In the genomic region with DNA sequence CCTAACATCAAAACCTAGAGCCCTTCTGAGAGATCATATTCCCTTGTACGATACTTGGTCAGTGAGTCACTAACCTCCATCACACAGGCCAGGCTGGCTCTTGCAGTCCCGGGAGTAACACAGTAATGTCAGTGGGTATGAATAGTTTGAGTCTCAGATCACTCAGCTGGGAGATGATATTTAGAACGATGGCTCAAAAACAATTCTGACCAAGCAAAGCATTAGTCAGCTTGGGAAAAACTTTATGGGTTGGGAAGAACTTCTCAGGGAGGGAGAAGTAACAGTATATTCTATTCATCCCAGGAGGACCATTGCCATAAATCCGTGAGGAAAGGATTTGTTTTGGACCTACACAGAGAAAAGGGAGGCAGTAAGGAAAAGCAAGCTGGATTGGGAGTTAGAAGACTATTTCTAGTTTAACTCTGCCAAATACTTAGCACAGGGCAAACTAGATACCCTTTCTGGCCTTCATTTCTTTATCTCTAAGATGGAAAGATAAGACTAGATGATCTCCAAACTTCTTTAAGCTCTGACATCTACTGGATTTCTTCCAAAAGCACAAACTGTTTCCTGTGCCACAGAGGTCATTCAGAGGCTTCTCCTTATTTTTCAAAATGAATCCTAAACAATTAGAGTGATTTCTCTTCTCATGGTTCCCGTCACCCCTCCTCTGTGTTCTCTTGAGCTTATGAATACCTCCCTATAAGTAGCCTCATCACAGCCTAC, we compare ENCODE assay signal across 1 cellular context.
A peak's percentile ranks its signal among the peaks of the same experiment; 100 is the strongest.
TF ChIP-seq lines count a peak whose summit lies in the region.

No MANE protein-coding gene starts in this region.

TF ChIP-seq in IMR-90, 13 proteins besides CTCF, POLR2A, EP300 and RAD21 (continued from another document):
- TF ChIP-seq, protein P1, sequence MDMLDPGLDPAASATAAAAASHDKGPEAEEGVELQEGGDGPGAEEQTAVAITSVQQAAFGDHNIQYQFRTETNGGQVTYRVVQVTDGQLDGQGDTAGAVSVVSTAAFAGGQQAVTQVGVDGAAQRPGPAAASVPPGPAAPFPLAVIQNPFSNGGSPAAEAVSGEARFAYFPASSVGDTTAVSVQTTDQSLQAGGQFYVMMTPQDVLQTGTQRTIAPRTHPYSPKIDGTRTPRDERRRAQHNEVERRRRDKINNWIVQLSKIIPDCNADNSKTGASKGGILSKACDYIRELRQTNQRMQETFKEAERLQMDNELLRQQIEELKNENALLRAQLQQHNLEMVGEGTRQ (IDR thresholded peaks at IDR 0.05; ENCODE audit: low read depth, low read length) = no peak
- TF ChIP-seq RCOR1 (IDR thresholded peaks at IDR 0.05; ENCODE audit: insufficient replicate concordance, low read length) = peak; percentile 74
- TF ChIP-seq MXI1 (IDR thresholded peaks at IDR 0.05; ENCODE audit: borderline replicate concordance, low read depth, low read length) = 0 out of 2 replicates have a peak, but pooled peaks have one; percentile 33
- peak; percentile 62; the same call in 1 of the 2 replicates for TF ChIP-seq BHLHE40 (IDR thresholded peaks at IDR 0.05; ENCODE audit: low read depth, low read length)
- TF ChIP-seq NFE2L2 (IDR thresholded peaks at IDR 0.05; ENCODE audit: low read depth, low read length) = no peak
- no peak for TF ChIP-seq SMC3 (IDR thresholded peaks at IDR 0.05; ENCODE audit: low read depth, low read length)
